ENCODE assay signal across 1 cellular context in genomic region chr19:46488551-46488950, GRCh38.
TF ChIP-seq lines count a peak whose summit lies in the region.

No MANE protein-coding gene starts in this region.

TF ChIP-seq in HEK293, 187 proteins besides CTCF, POLR2A, EP300 and RAD21 (continued from another document):
- TF ChIP-seq, protein P1, sequence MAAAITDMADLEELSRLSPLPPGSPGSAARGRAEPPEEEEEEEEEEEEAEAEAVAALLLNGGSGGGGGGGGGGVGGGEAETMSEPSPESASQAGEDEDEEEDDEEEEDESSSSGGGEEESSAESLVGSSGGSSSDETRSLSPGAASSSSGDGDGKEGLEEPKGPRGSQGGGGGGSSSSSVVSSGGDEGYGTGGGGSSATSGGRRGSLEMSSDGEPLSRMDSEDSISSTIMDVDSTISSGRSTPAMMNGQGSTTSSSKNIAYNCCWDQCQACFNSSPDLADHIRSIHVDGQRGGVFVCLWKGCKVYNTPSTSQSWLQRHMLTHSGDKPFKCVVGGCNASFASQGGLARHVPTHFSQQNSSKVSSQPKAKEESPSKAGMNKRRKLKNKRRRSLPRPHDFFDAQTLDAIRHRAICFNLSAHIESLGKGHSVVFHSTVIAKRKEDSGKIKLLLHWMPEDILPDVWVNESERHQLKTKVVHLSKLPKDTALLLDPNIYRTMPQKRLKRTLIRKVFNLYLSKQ (tag by site-specific recombination; IDR thresholded peaks at IDR 0.05; ENCODE audit: borderline replicate concordance) = no peak
- TF ChIP-seq ZNF16 (tag by site-specific recombination; IDR thresholded peaks at IDR 0.05; ENCODE audit: low read depth) = peak; percentile 51; the same call in 1 of the 2 replicates
- no peak for TF ChIP-seq ZNF404 (tag by site-specific recombination; IDR thresholded peaks at IDR 0.05)
